8 cellular contexts compared by ENCODE assay signal in genomic region chr10:89207181-89207800, GRCh38. TPM values are rescaled to one million over a fixed set of nuclear protein-coding genes. Genes with fewer than 3 reads are reported as not detected.
DNase-seq lines count a peak whose midpoint lies in the region; ATAC-seq and TF ChIP-seq lines count a peak whose summit lies in the region.

Gene CH25H (minus strand): TSS chr10:89207317. CDS start chr10:89207292, 25 bp downstream.

- no peaks in the 10 kb centered on the region for H3K9me3 Mint-ChIP-seq in activated naive CD8-positive, alpha-beta T cell treated with anti-CD3 and anti-CD28 coated beads, Interleukin-2, amount 50 U/mL, for 24 hours

- peak within 1 kb of the TSS; percentile 13; the same call in 1 of the 2 replicates for H3K27ac ChIP-seq in 22Rv1
- no peak within 1 kb of the TSS for H3K27ac ChIP-seq in neutrophil
- H3K27ac ChIP-seq in tibial artery: peak within 1 kb of the TSS; percentile 57 to 58

- peak within 1 kb of the TSS; percentile 72 for H3K4me3 Mint-ChIP-seq in activated naive CD8-positive, alpha-beta T cell treated with anti-CD3 and anti-CD28 coated beads, Interleukin-2, amount 50 U/mL, for 24 hours

- ATAC-seq in GM18517 (IDR thresholded peaks at IDR 0.05; ENCODE audit: unreplicated experiment): peak; percentile 40
- ATAC-seq in activated naive CD8-positive, alpha-beta T cell treated with anti-CD3 and anti-CD28 coated beads, Interleukin-2, amount 50 U/mL, for 24 hours: peak; percentile 77
- ATAC-seq in Right ventricle myocardium inferior: peak; percentile 82

- H3K27me3 ChIP-seq in neutrophil: peaks cover 99% of the 10 kb centered on the region
- H3K27me3 ChIP-seq in tibial artery: peaks cover 0 to 18% of the 10 kb centered on the region in 2 donors

- peaks cover 23 to 24% of the 10 kb centered on the region in 2 experiments for H3K4me1 ChIP-seq in neutrophil (ENCODE audit: control insufficient read depth in 1 of 2, insufficient read depth in 1 of 2, low read depth in 1 of 2, low read length in 1 of 2)
- peaks cover 0 to 19% (median 13%) of the 10 kb centered on the region in 4 donors for H3K4me1 ChIP-seq in tibial artery

- peaks cover 12% of the 10 kb centered on the region for H3K4me1 Mint-ChIP-seq in activated naive CD8-positive, alpha-beta T cell treated with anti-CD3 and anti-CD28 coated beads, Interleukin-2, amount 50 U/mL, for 24 hours

- DNase-seq in OCI-M1 (lab: John Stamatoyannopoulos, UW) (peak; percentile 17), Right ventricle myocardium inferior (ENCODE audit: missing footprints) (peak; percentile 84), tibial artery (peak; percentile 84 to 87), GF-D8 (lab: John Stamatoyannopoulos, UW) (no peak)
- peak; percentile 50 for DNase-seq in activated naive CD8-positive, alpha-beta T cell treated with anti-CD3 and anti-CD28 coated beads, Interleukin-2, amount 50 U/mL, for 24 hours

- no peak for TF ChIP-seq CTCF in 22Rv1 (IDR thresholded peaks at IDR 0.05)
- TF ChIP-seq CTCF in neutrophil (IDR thresholded peaks at IDR 0.05): no peak
- TF ChIP-seq CTCF in tibial artery (IDR thresholded peaks at IDR 0.05): peak in 1 of 2 experiments; percentile 8

- peaks cover 36% of the 10 kb centered on the region for H3K27me3 Mint-ChIP-seq in activated naive CD8-positive, alpha-beta T cell treated with anti-CD3 and anti-CD28 coated beads, Interleukin-2, amount 50 U/mL, for 24 hours

- H3K9me3 ChIP-seq in neutrophil (no peaks in the 10 kb centered on the region), tibial artery (no peaks in the 10 kb centered on the region)

- peak within 1 kb of the TSS; percentile 61 to 65 for H3K4me3 ChIP-seq in neutrophil (ENCODE audit: low read depth in 1 of 2, low read length in 1 of 2)
- H3K4me3 ChIP-seq in tibial artery: peak within 1 kb of the TSS; percentile 48 to 67

- peak within 1 kb of the TSS; percentile 47 for H3K27ac Mint-ChIP-seq in activated naive CD8-positive, alpha-beta T cell treated with anti-CD3 and anti-CD28 coated beads, Interleukin-2, amount 50 U/mL, for 24 hours

- intact Hi-C loops in Right ventricle myocardium inferior (cut with DNase I): no loop called here
- intact Hi-C loops in tibial artery (cut with DNase I; ENCODE audit: low total_unique reads): no loop called here

- no peaks in the 10 kb centered on the region for H3K36me3 Mint-ChIP-seq in activated naive CD8-positive, alpha-beta T cell treated with anti-CD3 and anti-CD28 coated beads, Interleukin-2, amount 50 U/mL, for 24 hours (ENCODE audit: low read depth)

- H3K36me3 ChIP-seq in neutrophil (no peaks in the 10 kb centered on the region), tibial artery (no peaks in the 10 kb centered on the region)

RNA-seq across cellular contexts. Expression of gene CH25H, which starts in this region (rescaled TPM):
- total RNA-seq in Right ventricle myocardium inferior: 0.14 TPM

Comparison
In these comparisons a context has a peak if more than half of its experiments do, and no peak if none do; other contexts are left out.
1. Peak in DNase-seq and ATAC-seq in Right ventricle myocardium inferior; RNA of the gene not detected or under 1 TPM.